8 cellular contexts compared by ENCODE assay signal in the genomic region with DNA sequence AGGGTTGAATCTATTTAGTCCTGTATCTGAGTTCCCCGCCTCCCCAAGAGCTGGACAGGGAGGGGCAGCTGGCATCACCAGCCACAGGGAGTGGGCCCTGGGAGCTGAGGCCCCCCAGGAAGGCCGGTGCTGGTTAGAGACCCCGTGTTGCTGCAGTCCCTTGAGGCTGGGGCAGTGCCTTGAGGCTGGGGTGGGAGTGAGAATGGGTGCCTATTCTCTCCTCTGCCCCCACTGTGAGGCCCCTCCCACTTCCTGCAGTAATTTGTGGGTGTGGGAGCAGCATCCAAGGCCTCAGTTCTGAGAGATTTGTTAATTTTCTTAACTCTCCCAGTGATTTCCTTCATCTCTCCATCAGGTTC. TPM values are rescaled to one million over a fixed set of nuclear protein-coding genes. Genes with fewer than 3 reads are reported as not detected.
A peak's percentile ranks its signal among the peaks of the same experiment; 100 is the strongest.
DNase-seq lines count a peak whose midpoint lies in the region; ATAC-seq, FAIRE-seq and TF ChIP-seq lines count a peak whose summit lies in the region.

No MANE protein-coding gene starts in this region.

- peak overlapping the region; percentile 97 for H3K27ac Mint-ChIP-seq in dendritic cell treated with granulocyte-macrophage colony-stimulating factor and Interleukin-4, amounts not matched to agents 40 ng/mL and 50 ng/mL, for 4 days

- peak overlapping the region; percentile 40 for H3K4me3 Mint-ChIP-seq in dendritic cell treated with granulocyte-macrophage colony-stimulating factor and Interleukin-4, amounts not matched to agents 40 ng/mL and 50 ng/mL, for 4 days

- no peaks in the 10 kb centered on the region for H3K9me3 ChIP-seq in sigmoid colon

- peaks cover 0 to 71% (median 55%) of the 10 kb centered on the region in 4 donors for H3K4me1 ChIP-seq in sigmoid colon

- peak; percentile 71 for FAIRE-seq in GM18507 (lab: Jason Lieb, UNC)

- intact Hi-C loops in dendritic cell treated with granulocyte-macrophage colony-stimulating factor and Interleukin-4, amounts not matched to agents 40 ng/mL and 50 ng/mL, for 4 days (cut with micrococcal nuclease) = no loop called here
- intact Hi-C loops in sigmoid colon (cut with DNase I) = no loop called here

- WGBS in sigmoid colon, 2 donors = 45 to 65% methylated on average over 3 of the region's 3 CpGs

- no peaks in the 10 kb centered on the region for H3K36me3 ChIP-seq in sigmoid colon

- H3K36me3 Mint-ChIP-seq in dendritic cell treated with granulocyte-macrophage colony-stimulating factor and Interleukin-4, amounts not matched to agents 40 ng/mL and 50 ng/mL, for 4 days (ENCODE audit: low read depth) = peaks cover 35% of the 10 kb centered on the region

- TF ChIP-seq EP300 in sigmoid colon (IDR thresholded peaks at IDR 0.05) = no peak

- no peak for TF ChIP-seq POLR2A in sigmoid colon (IDR thresholded peaks at IDR 0.05)

- TF ChIP-seq CTCF in sigmoid colon (IDR thresholded peaks at IDR 0.05) = no peak

- no peaks in the 10 kb centered on the region for H3K9me3 Mint-ChIP-seq in dendritic cell treated with granulocyte-macrophage colony-stimulating factor and Interleukin-4, amounts not matched to agents 40 ng/mL and 50 ng/mL, for 4 days

- peak overlapping the region; percentile 97 to 100 (median 99) for H3K27ac ChIP-seq in sigmoid colon

- no peaks in the 10 kb centered on the region for H3K27me3 ChIP-seq in sigmoid colon

- H3K27me3 Mint-ChIP-seq in dendritic cell treated with granulocyte-macrophage colony-stimulating factor and Interleukin-4, amounts not matched to agents 40 ng/mL and 50 ng/mL, for 4 days = no peaks in the 10 kb centered on the region

- peaks cover 71% of the 10 kb centered on the region for H3K4me1 Mint-ChIP-seq in dendritic cell treated with granulocyte-macrophage colony-stimulating factor and Interleukin-4, amounts not matched to agents 40 ng/mL and 50 ng/mL, for 4 days (ENCODE audit: low read depth)

- DNase-seq in GM18507 (ENCODE audit: extremely low spot score, insufficient read length, low read depth) (no peak), T-helper 22 cell (ENCODE audit: low read depth) (peak; percentile 53), sigmoid colon (no peak), COLO668 (lab: John Stamatoyannopoulos, UW; ENCODE audit: unreplicated experiment) (no peak)

- no peak for ATAC-seq in HG03378 (IDR thresholded peaks at IDR 0.05; ENCODE audit: unreplicated experiment)
- no peak for ATAC-seq in GM19351 (IDR thresholded peaks at IDR 0.05; ENCODE audit: unreplicated experiment)
- ATAC-seq in HG02870 (IDR thresholded peaks at IDR 0.05; ENCODE audit: unreplicated experiment) = no peak

- H3K4me3 ChIP-seq in sigmoid colon = no peak overlapping the region

RNA-seq across cellular contexts. Expression of a gene that starts 2.5 kb away (rescaled TPM):
- 100 to 1,000 TPM; 108 to 177 (median 129) TPM for total RNA-seq in sigmoid colon
- polyA plus RNA-seq in sigmoid colon = 100 to 1,000 TPM in 1 of 3 donors, 10 to 100 TPM in 2; 75.1 to 102 (median 80.9) TPM

RNA-seq across cellular contexts. Expression of a gene that starts 4.1 kb away (rescaled TPM):
- total RNA-seq in sigmoid colon = 100 to 1,000 TPM; 104 to 226 (median 129) TPM
- polyA plus RNA-seq in sigmoid colon = 10 to 100 TPM; 31.8 to 60.9 (median 57.1) TPM

RNA-seq across cellular contexts. Expression of a gene that starts 26.8 kb away (rescaled TPM):
- total RNA-seq in sigmoid colon = 10 to 100 TPM in 1 of 4 donors, 1 to 10 TPM in 3; 1.8 to 13.0 (median 4.3) TPM
- 1 to 10 TPM in 2 of 3 donors, under 1 TPM in 1; 0.60 to 3.2 (median 2.4) TPM for polyA plus RNA-seq in sigmoid colon
